In the genomic region with DNA sequence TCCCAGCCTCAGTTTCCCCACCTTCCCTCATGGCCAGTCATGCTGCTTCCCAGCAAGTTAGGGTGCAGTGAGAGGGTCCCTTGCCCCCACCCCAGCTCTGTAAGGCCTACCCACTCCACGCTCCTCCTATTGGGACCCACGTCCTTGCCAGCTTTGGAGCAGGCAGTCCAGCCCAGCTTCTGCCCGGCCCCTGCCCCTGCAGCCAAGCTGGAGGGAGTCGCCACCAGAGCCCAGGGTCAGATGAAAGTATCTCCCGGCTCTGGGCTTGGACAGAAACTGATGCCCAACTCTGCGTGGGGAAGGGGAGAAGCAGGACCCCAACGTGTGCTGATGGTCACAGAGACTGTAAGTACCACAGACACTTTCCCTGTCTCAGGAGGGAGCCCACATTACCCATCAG, we compare ENCODE assay signal across 25 cellular contexts. TPM values are rescaled to one million over a fixed set of nuclear protein-coding genes. Genes with fewer than 3 reads are reported as not detected.
"Had no signal": no experiment of that assay in that cellular context is flagged by ENCODE, and none has a peak within 500 bp of the region (broad histone marks: within the 10 kb centered on the region; RNA-seq: fewer than 3 reads in every experiment).

No MANE protein-coding gene starts in this region.

- H3K4me3 ChIP-seq: hepatocyte, left ventricle myocardium inferior, ovary, prostate gland, tibial artery had no signal

- H3K27me3 Mint-ChIP-seq: activated naive CD4-positive, alpha-beta T cell treated with anti-CD3 and anti-CD28 coated beads, Interleukin-2, amount 50 U/mL, for 24 hours; brain; T-cell had no signal

- H3K36me3 Mint-ChIP-seq: activated naive CD4-positive, alpha-beta T cell treated with anti-CD3 and anti-CD28 coated beads, Interleukin-2, amount 50 U/mL, for 24 hours; brain had no signal

- H3K27me3 ChIP-seq: hepatocyte, ovary had no signal

- H3K27ac ChIP-seq: hepatocyte, left ventricle myocardium inferior, ovary, prostate gland, tibial artery had no signal

- H3K4me3 Mint-ChIP-seq: activated CD8-positive, alpha-beta T cell treated with anti-CD3 and anti-CD28 coated beads, Interleukin-2, amount 10 ng/mL, durations not matched to agents 7 days and 5 days; activated naive CD4-positive, alpha-beta T cell treated with anti-CD3 and anti-CD28 coated beads, Interleukin-2, amount 50 U/mL, for 24 hours; activated T-helper 1 cell treated with anti-CD3 and anti-CD28 coated beads, Interleukin-12 subunit alpha, Interleukin-12 subunit beta, Interleukin-2, Interleukin-4 antibody, amounts not matched to agents 30 ng/mL and 10 ng/mL and 1 ng/mL, durations not matched to agents 14 hours and 24 hours and 36 hours; T-cell had no signal

- H3K36me3 ChIP-seq: left ventricle myocardium inferior, ovary, prostate gland, tibial artery had no signal

- H3K9me3 Mint-ChIP-seq: activated naive CD4-positive, alpha-beta T cell treated with anti-CD3 and anti-CD28 coated beads, Interleukin-2, amount 50 U/mL, for 24 hours; activated T-helper 1 cell treated with anti-CD3 and anti-CD28 coated beads, Interleukin-12 subunit alpha, Interleukin-12 subunit beta, Interleukin-2, Interleukin-4 antibody, amounts not matched to agents 30 ng/mL and 10 ng/mL and 1 ng/mL, durations not matched to agents 14 hours and 24 hours and 36 hours; T-cell had no signal

- H3K27ac Mint-ChIP-seq: activated CD8-positive, alpha-beta T cell treated with anti-CD3 and anti-CD28 coated beads, Interleukin-2, amount 10 ng/mL, durations not matched to agents 7 days and 5 days; activated naive CD4-positive, alpha-beta T cell treated with anti-CD3 and anti-CD28 coated beads, Interleukin-2, amount 50 U/mL, for 24 hours; activated T-helper 1 cell treated with anti-CD3 and anti-CD28 coated beads, Interleukin-12 subunit alpha, Interleukin-12 subunit beta, Interleukin-2, Interleukin-4 antibody, amounts not matched to agents 30 ng/mL and 10 ng/mL and 1 ng/mL, durations not matched to agents 14 hours and 24 hours and 36 hours; T-cell had no signal

- ATAC-seq: activated CD8-positive, alpha-beta T cell treated with anti-CD3 and anti-CD28 coated beads, Interleukin-2, amount 10 ng/mL, durations not matched to agents 7 days and 5 days; esophagus mucosa; T-cell had no signal

- DNase-seq: activated CD4-positive, alpha-beta T cell treated with anti-CD3 and anti-CD28 coated beads for 1 hour; activated CD4-positive, alpha-beta T cell treated with anti-CD3 and anti-CD28 coated beads, Interleukin-2, amount 50 U/mL, for 1 hour; activated CD8-positive, alpha-beta T cell treated with anti-CD3 and anti-CD28 coated beads, Interleukin-2, amount 10 ng/mL, durations not matched to agents 7 days and 5 days; activated gamma-delta T cell; anterior cingulate cortex; caudate nucleus; dermis blood vessel endothelial cell; effector memory CD4-positive, alpha-beta T cell; foreskin melanocyte; left ventricle myocardium inferior; midbrain; ovary; stimulated activated CD4-positive, alpha-beta T cell treated with anti-CD3 and anti-CD28 coated beads, Interleukin-4, amount 100 ng/mL, for 24 hours; stimulated activated naive CD4-positive, alpha-beta T cell treated with Interleukin-2 at 50 U/mL for 16 hours; substantia nigra; T-cell; tibial artery had no signal

- H3K4me1 ChIP-seq: left ventricle myocardium inferior, prostate gland, tibial artery had no signal

- H3K9me3 ChIP-seq: left ventricle myocardium inferior, ovary, prostate gland, tibial artery had no signal

RNA-seq across cellular contexts. Expression of a gene that starts 32.6 kb away (rescaled TPM):
- total RNA-seq: dermis blood vessel endothelial cell, endothelial cell of umbilical vein, lung microvascular endothelial cell had no signal
- polyA plus RNA-seq: endothelial cell of umbilical vein had no signal
